In the genomic region with DNA sequence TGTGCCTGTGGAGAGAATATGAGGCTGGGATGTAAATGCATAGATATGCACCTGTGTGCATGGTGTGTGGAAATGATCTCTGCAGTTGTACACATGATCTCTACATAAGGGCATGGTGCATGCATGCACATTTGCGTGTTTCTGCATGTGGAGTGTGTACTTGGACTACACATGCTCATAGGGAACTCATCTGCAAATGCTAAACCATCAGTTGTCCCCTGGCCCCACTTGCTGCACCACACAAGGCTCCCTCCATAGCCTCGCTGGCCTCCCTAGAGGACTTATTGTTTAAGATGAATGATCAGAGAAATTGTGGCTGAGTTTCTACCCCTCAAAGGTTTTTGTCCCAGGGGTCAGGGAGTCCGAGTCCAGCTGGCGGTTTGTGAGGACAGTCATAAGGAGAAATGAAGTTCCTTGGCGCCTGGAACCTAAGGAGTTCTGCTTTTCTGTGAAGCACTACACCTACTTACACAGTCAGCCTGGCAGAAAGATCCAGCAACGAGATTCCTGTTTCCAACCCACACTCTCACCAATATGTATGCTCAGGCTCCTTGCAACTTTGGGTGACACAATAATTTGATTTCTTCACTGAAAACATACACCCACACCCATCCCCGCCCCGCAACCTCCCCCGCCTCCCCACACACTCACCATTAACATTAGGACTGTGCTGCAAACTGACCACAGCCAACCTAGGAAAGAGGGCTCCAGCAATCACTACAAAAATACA, we compare ENCODE assay signal across 23 cellular contexts.
A peak's percentile ranks its signal among the peaks of the same experiment; 100 is the strongest.
DNase-seq lines count a peak whose midpoint lies in the region; ATAC-seq and TF ChIP-seq lines count a peak whose summit lies in the region.
"Had no signal": no experiment of that assay in that cellular context is flagged by ENCODE, and none has a peak within 500 bp of the region (broad histone marks: within the 10 kb centered on the region; RNA-seq: fewer than 3 reads in every experiment).

No MANE protein-coding gene starts in this region.

- peak; percentile 76 for ATAC-seq in omental fat pad (ENCODE audit: low FRiP score)
- ATAC-seq: activated naive CD4-positive, alpha-beta T cell treated with anti-CD3 and anti-CD28 coated beads, Interleukin-2, amount 50 U/mL, for 72 hours; body of pancreas; foreskin keratinocyte; PC-3 had no signal

- H3K27me3 ChIP-seq in CD8-positive, alpha-beta memory T cell (ENCODE audit: insufficient read depth, low read length, poor library complexity, severe bottlenecking), result no peaks in the 10 kb centered on the region
- H3K27me3 ChIP-seq: body of pancreas, foreskin keratinocyte had no signal

- H3K4me1 Mint-ChIP-seq in T-helper 2 cell treated with Interferon-gamma antibody and Interleukin-4, amounts not matched to agents 5 μg/mL and 100 μg/mL, for 36 hours (ENCODE audit: low read depth), result no peaks in the 10 kb centered on the region
- H3K4me1 Mint-ChIP-seq in activated naive CD4-positive, alpha-beta T cell treated with anti-CD3 and anti-CD28 coated beads for 36 hours (ENCODE audit: low read depth), result no peaks in the 10 kb centered on the region
- H3K4me1 Mint-ChIP-seq in CD8-positive, alpha-beta memory T cell, result no peaks in the 10 kb centered on the region
- H3K4me1 Mint-ChIP-seq: nephron had no signal

- H3K27ac Mint-ChIP-seq in T-helper 2 cell treated with Interferon-gamma antibody and Interleukin-4, amounts not matched to agents 5 μg/mL and 100 μg/mL, for 36 hours, result no peak overlapping the region
- no peak overlapping the region for H3K27ac Mint-ChIP-seq in activated naive CD4-positive, alpha-beta T cell treated with anti-CD3 and anti-CD28 coated beads for 36 hours
- no peak overlapping the region for H3K27ac Mint-ChIP-seq in CD8-positive, alpha-beta memory T cell
- H3K27ac Mint-ChIP-seq: activated naive CD4-positive, alpha-beta T cell treated with anti-CD3 and anti-CD28 coated beads, Interleukin-2, amount 50 U/mL, for 72 hours; nephron had no signal

- H3K4me1 ChIP-seq in CD8-positive, alpha-beta memory T cell (ENCODE audit: insufficient read depth, low read length), result no peaks in the 10 kb centered on the region
- H3K4me1 ChIP-seq: foreskin keratinocyte had no signal

- no peak for TF ChIP-seq POLR2A in NB4 (IDR thresholded peaks at IDR 0.05; ENCODE audit: extremely low read depth, insufficient read length)

- H3K9me3 ChIP-seq in CD8-positive, alpha-beta memory T cell (ENCODE audit: low read length), result no peaks in the 10 kb centered on the region
- H3K9me3 ChIP-seq: body of pancreas had no signal

- no peak overlapping the region for H3K4me3 Mint-ChIP-seq in T-helper 2 cell treated with Interferon-gamma antibody and Interleukin-4, amounts not matched to agents 5 μg/mL and 100 μg/mL, for 36 hours
- no peak overlapping the region for H3K4me3 Mint-ChIP-seq in activated naive CD4-positive, alpha-beta T cell treated with anti-CD3 and anti-CD28 coated beads for 36 hours
- H3K4me3 Mint-ChIP-seq in CD8-positive, alpha-beta memory T cell, result no peak overlapping the region
- H3K4me3 Mint-ChIP-seq: nephron had no signal

- no peaks in the 10 kb centered on the region for H3K36me3 ChIP-seq in CD8-positive, alpha-beta memory T cell (ENCODE audit: insufficient read depth, low read length)

- CTCF ChIA-PET in activated naive CD4-positive, alpha-beta T cell treated with anti-CD3 and anti-CD28 coated beads for 36 hours (lab: Charles Lee), result no interaction called here
- CTCF ChIA-PET in CD8-positive, alpha-beta memory T cell (lab: Charles Lee), result no interaction called here

- DNase-seq in CD1c-positive myeloid dendritic cell (ENCODE audit: extremely low spot score) (peak; percentile 93), NB4 (ENCODE audit: low read depth) (peak; percentile 94), omental fat pad (ENCODE audit: low spot score) (no peak), dermis blood vessel endothelial cell (no peak)
- no peak for DNase-seq in T-helper 2 cell treated with Interferon-gamma antibody and Interleukin-4, amounts not matched to agents 5 μg/mL and 100 μg/mL, for 36 hours (ENCODE audit: low spot score)
- DNase-seq in activated naive CD4-positive, alpha-beta T cell treated with anti-CD3 and anti-CD28 coated beads for 36 hours, result no peak
- no peak for DNase-seq in CD8-positive, alpha-beta memory T cell
- DNase-seq: activated CD4-positive, CD25-positive, alpha-beta regulatory T cell treated with anti-CD3 and anti-CD28 coated beads, Interleukin-2, amount 50 U/mL, for 72 hours; activated T-cell treated with anti-CD3 and anti-CD28 coated beads, Interleukin-2, amount 50 U/mL, for 48 hours; COR-L47; EL; foreskin keratinocyte; hippocampal formation; NCI-H1105 treated with DMSO at 0.1 percent for 48 hours; NCI-H524; PC-3; stimulated activated CD8-positive, alpha-beta memory T cell treated with anti-CD3 and anti-CD28 coated beads, Interleukin-4, amount 100 ng/mL, for 48 hours had no signal

- POLR2A ChIA-PET in CD8-positive, alpha-beta memory T cell (lab: Charles Lee), result no interaction called here

- H3K27me3 Mint-ChIP-seq in T-helper 2 cell treated with Interferon-gamma antibody and Interleukin-4, amounts not matched to agents 5 μg/mL and 100 μg/mL, for 36 hours (ENCODE audit: low read depth), result peaks cover 3% of the 10 kb centered on the region
- no peaks in the 10 kb centered on the region for H3K27me3 Mint-ChIP-seq in activated naive CD4-positive, alpha-beta T cell treated with anti-CD3 and anti-CD28 coated beads for 36 hours (ENCODE audit: low read depth)
- H3K27me3 Mint-ChIP-seq in CD8-positive, alpha-beta memory T cell, result peaks cover 0 to 3% of the 10 kb centered on the region in 2 donors

- peak overlapping the region; percentile 14 for H3K27ac ChIP-seq in angular gyrus (ENCODE audit: low read depth, low read length)
- H3K27ac ChIP-seq in CD8-positive, alpha-beta memory T cell (ENCODE audit: low read depth, low read length), result no peak overlapping the region
- H3K27ac ChIP-seq: body of pancreas, coronary artery, foreskin keratinocyte had no signal

- no peaks in the 10 kb centered on the region for H3K36me3 Mint-ChIP-seq in T-helper 2 cell treated with Interferon-gamma antibody and Interleukin-4, amounts not matched to agents 5 μg/mL and 100 μg/mL, for 36 hours (ENCODE audit: low read depth)
- H3K36me3 Mint-ChIP-seq in activated naive CD4-positive, alpha-beta T cell treated with anti-CD3 and anti-CD28 coated beads for 36 hours (ENCODE audit: low read depth), result no peaks in the 10 kb centered on the region
- H3K36me3 Mint-ChIP-seq in CD8-positive, alpha-beta memory T cell, result no peaks in the 10 kb centered on the region
- H3K36me3 Mint-ChIP-seq: activated naive CD4-positive, alpha-beta T cell treated with anti-CD3 and anti-CD28 coated beads, Interleukin-2, amount 50 U/mL, for 72 hours had no signal

- intact Hi-C loops in activated naive CD4-positive, alpha-beta T cell treated with anti-CD3 and anti-CD28 coated beads for 36 hours (cut with micrococcal nuclease), result no loop called here

- peaks cover 11% of the 10 kb centered on the region for H3K9me3 Mint-ChIP-seq in T-helper 2 cell treated with Interferon-gamma antibody and Interleukin-4, amounts not matched to agents 5 μg/mL and 100 μg/mL, for 36 hours
- peaks cover 3% of the 10 kb centered on the region for H3K9me3 Mint-ChIP-seq in activated naive CD4-positive, alpha-beta T cell treated with anti-CD3 and anti-CD28 coated beads for 36 hours
- peaks cover 0 to 11% (median 0%) of the 10 kb centered on the region in 5 donors for H3K9me3 Mint-ChIP-seq in CD8-positive, alpha-beta memory T cell

- peak overlapping the region; percentile 21 for H3K4me3 ChIP-seq in NB4 (ENCODE audit: low read depth, low read length)
- H3K4me3 ChIP-seq in CD8-positive, alpha-beta memory T cell (ENCODE audit: low read length), result no peak overlapping the region
- H3K4me3 ChIP-seq: body of pancreas, coronary artery, smooth muscle cell had no signal

- no peak for TF ChIP-seq CTCF in NB4 (IDR thresholded peaks at IDR 0.05; ENCODE audit: low read depth, low read length)
- TF ChIP-seq CTCF in omental fat pad (IDR thresholded peaks at IDR 0.05), result no peak

Comparison
In these comparisons a context has a peak if more than half of its experiments do, and no peak if none do; other contexts are left out.
1. DNase-seq: peak in CD1c-positive myeloid dendritic cell (single experiment) and NB4 (single experiment); none in omental fat pad (single experiment), T-helper 2 cell treated with Interferon-gamma antibody and Interleukin-4, amounts not matched to agents 5 μg/mL and 100 μg/mL, for 36 hours (single experiment), activated naive CD4-positive, alpha-beta T cell treated with anti-CD3 and anti-CD28 coated beads for 36 hours (single experiment), CD8-positive, alpha-beta memory T cell (0 of 5) and dermis blood vessel endothelial cell (single experiment).